ENCODE assay signal across 12 cellular contexts in genomic region chr6:53258076-53258773, GRCh38.
"Had no signal": no experiment of that assay in that cellular context is flagged by ENCODE, and none has a peak within 500 bp of the region (broad histone marks: within the 10 kb centered on the region; RNA-seq: fewer than 3 reads in every experiment).

No MANE protein-coding gene starts in this region.

- H3K27me3 ChIP-seq: adrenal gland, gastrocnemius medialis had no signal

- H3K4me3 Mint-ChIP-seq: activated naive CD4-positive, alpha-beta T cell treated with anti-CD3 and anti-CD28 coated beads for 36 hours; nephron; T-helper 1 cell treated with Interleukin-12 subunit alpha and Interleukin-12 subunit beta and Interleukin-4 antibody, amounts not matched to agents 30 μg/mL and 1 μg/mL, for 36 hours had no signal

- H3K27ac Mint-ChIP-seq: activated naive CD4-positive, alpha-beta T cell treated with anti-CD3 and anti-CD28 coated beads for 36 hours; nephron; T-helper 1 cell treated with Interleukin-12 subunit alpha and Interleukin-12 subunit beta and Interleukin-4 antibody, amounts not matched to agents 30 μg/mL and 1 μg/mL, for 36 hours had no signal

- H3K9me3 Mint-ChIP-seq: activated naive CD4-positive, alpha-beta T cell treated with anti-CD3 and anti-CD28 coated beads for 36 hours; nephron; T-helper 1 cell treated with Interleukin-12 subunit alpha and Interleukin-12 subunit beta and Interleukin-4 antibody, amounts not matched to agents 30 μg/mL and 1 μg/mL, for 36 hours had no signal

- H3K9me3 ChIP-seq: adrenal gland, gastrocnemius medialis, left ventricle myocardium inferior, thoracic aorta had no signal

- H3K4me3 ChIP-seq: adrenal gland, gastrocnemius medialis, left ventricle myocardium inferior, thoracic aorta had no signal

- DNase-seq: activated CD4-positive, alpha-beta T cell treated with anti-CD3 and anti-CD28 coated beads for 48 hours; activated naive CD4-positive, alpha-beta T cell treated with anti-CD3 and anti-CD28 coated beads for 36 hours; activated T-cell treated with anti-CD3 and anti-CD28 coated beads for 4 hours; dermis blood vessel endothelial cell; gastrocnemius medialis; left ventricle myocardium inferior had no signal

- ATAC-seq: gastrocnemius medialis, sciatic nerve, SK-N-SH treated with all-trans-retinoic acid at 6 μM for 48 hours had no signal

- H3K4me1 ChIP-seq: gastrocnemius medialis had no signal

- H3K27ac ChIP-seq: gastrocnemius medialis, left ventricle myocardium inferior, thoracic aorta had no signal

- H3K4me1 Mint-ChIP-seq: nephron had no signal

- H3K36me3 ChIP-seq: gastrocnemius medialis, thoracic aorta had no signal
